ENCODE assay signal across 9 cellular contexts in genomic region chr4:169416461-169416860, GRCh38.
"Had no signal": no experiment of that assay in that cellular context is flagged by ENCODE, and none has a peak within 500 bp of the region (broad histone marks: within the 10 kb centered on the region; RNA-seq: fewer than 3 reads in every experiment).

No MANE protein-coding gene starts in this region.

- H3K27me3 Mint-ChIP-seq: IgD-negative memory B cell had no signal

- ATAC-seq: HCT116, HepG2 had no signal

- H3K9ac ChIP-seq: GM23248 had no signal

- H3K27ac ChIP-seq: GM23248, HL-60 had no signal

- H3K9me3 Mint-ChIP-seq: HFFc6, IgD-negative memory B cell had no signal

- H3K4me3 Mint-ChIP-seq: HFFc6, IgD-negative memory B cell had no signal

- H3K4me3 ChIP-seq: GM23248, HAP-1 had no signal

- H3K36me3 ChIP-seq: HAP-1 had no signal

- H3K9me3 ChIP-seq: HAP-1 had no signal

- H3K27ac Mint-ChIP-seq: HFFc6 had no signal

- H2AFZ ChIP-seq: GM23248 had no signal

- DNase-seq: GM23248, GOT3, H7, HFFc6 had no signal

- H3K4me1 ChIP-seq: HAP-1 had no signal
